Comparison of ENCODE assay signal across 1 cellular context in genomic region chr3:65953881-65954733, GRCh38.
TF ChIP-seq lines count a peak whose summit lies in the region.

No MANE protein-coding gene starts in this region.

TF ChIP-seq in HepG2, 621 proteins besides CTCF, POLR2A, EP300 and RAD21 (continued from another document and continues in another):
- TF ChIP-seq AHR (CRISPR knock-in tag; IDR thresholded peaks at IDR 0.05) (no peak), DRAP1 (CRISPR knock-in tag; IDR thresholded peaks at IDR 0.05) (peak; percentile 59; the same call in 1 of the 2 replicates), MTA1 (CRISPR knock-in tag; IDR thresholded peaks at IDR 0.05; ENCODE audit: borderline replicate concordance) (peak; percentile 40; the same call in 1 of the 2 replicates), HIVEP1 (CRISPR knock-in tag; IDR thresholded peaks at IDR 0.05) (no peak), MXD3 (CRISPR knock-in tag; IDR thresholded peaks at IDR 0.05) (no peak), NFAT5 (CRISPR knock-in tag; IDR thresholded peaks at IDR 0.05) (no peak), ZNF577 (CRISPR knock-in tag; IDR thresholded peaks at IDR 0.05; ENCODE audit: borderline replicate concordance, low read depth) (no peak), NR2F2 (IDR thresholded peaks at IDR 0.05; ENCODE audit: borderline replicate concordance, low read depth) (no peak), SALL2 (CRISPR knock-in tag; IDR thresholded peaks at IDR 0.05) (no peak), CBFB (CRISPR knock-in tag; IDR thresholded peaks at IDR 0.05) (no peak), NPAS2 (CRISPR knock-in tag; IDR thresholded peaks at IDR 0.05; ENCODE audit: borderline replicate concordance) (no peak), JUN (CRISPR knock-in tag; IDR thresholded peaks at IDR 0.05) (no peak), CHD2 (IDR thresholded peaks at IDR 0.05; ENCODE audit: low read depth, low read length) (no peak), REST (IDR thresholded peaks at IDR 0.05; ENCODE audit: borderline replicate concordance in 1 of 2, low read depth in 1 of 2, low read length in 2 of 2) (no peak), MYPOP (CRISPR knock-in tag; IDR thresholded peaks at IDR 0.05) (no peak), HOXA5 (CRISPR knock-in tag; IDR thresholded peaks at IDR 0.05) (no peak; the same call in 1 of the 2 replicates), TGIF2 (CRISPR knock-in tag; IDR thresholded peaks at IDR 0.05) (no peak), ZFP37 (CRISPR knock-in tag; IDR thresholded peaks at IDR 0.05; ENCODE audit: borderline replicate concordance) (no peak), ZFP1 (CRISPR knock-in tag; IDR thresholded peaks at IDR 0.05) (no peak), MBD4 (IDR thresholded peaks at IDR 0.05; ENCODE audit: borderline replicate concordance, low read length) (no peak), ZBTB38 (CRISPR knock-in tag; IDR thresholded peaks at IDR 0.05) (no peak), SP140L (CRISPR knock-in tag; IDR thresholded peaks at IDR 0.05; ENCODE audit: borderline replicate concordance) (no peak), ATF7 (IDR thresholded peaks at IDR 0.05) (no peak), ATF7 (CRISPR knock-in tag; IDR thresholded peaks at IDR 0.05) (no peak), SRSF4 (IDR thresholded peaks at IDR 0.05; ENCODE audit: low read depth, low read length, poor library complexity, severe bottlenecking) (no peak), NRL (CRISPR knock-in tag; IDR thresholded peaks at IDR 0.05; ENCODE audit: borderline replicate concordance) (no peak), ZBTB7A (CRISPR knock-in tag; IDR thresholded peaks at IDR 0.05) (no peak), NR2F1 (CRISPR knock-in tag; IDR thresholded peaks at IDR 0.05) (no peak), KAT2B (IDR thresholded peaks at IDR 0.05; ENCODE audit: borderline replicate concordance, low read depth, low read length) (no peak), ZNF552 (CRISPR knock-in tag; IDR thresholded peaks at IDR 0.05; ENCODE audit: borderline replicate concordance) (no peak), NFYB (CRISPR knock-in tag; IDR thresholded peaks at IDR 0.05) (no peak), ZNF256 (CRISPR knock-in tag; conservative IDR thresholded peaks at IDR 0.05) (no peak), ZNF224 (CRISPR knock-in tag; IDR thresholded peaks at IDR 0.05) (no peak), EEA1 (CRISPR knock-in tag; IDR thresholded peaks at IDR 0.05; ENCODE audit: borderline replicate concordance) (no peak), TCF7L2 (IDR thresholded peaks at IDR 0.05; ENCODE audit: low read depth, low read length) (no peak), NFIB (CRISPR knock-in tag; IDR thresholded peaks at IDR 0.05; ENCODE audit: borderline replicate concordance) (no peak), KLF13 (CRISPR knock-in tag; IDR thresholded peaks at IDR 0.05) (no peak), KLF9 (CRISPR knock-in tag; IDR thresholded peaks at IDR 0.05; ENCODE audit: low read depth) (no peak), WIZ (CRISPR knock-in tag; IDR thresholded peaks at IDR 0.05) (no peak), SMAD3 (CRISPR knock-in tag; IDR thresholded peaks at IDR 0.05) (no peak), SYNCRIP (IDR thresholded peaks at IDR 0.05; ENCODE audit: insufficient read depth, low read depth, low read length) (no peak)
- TF ChIP-seq, protein P1, sequence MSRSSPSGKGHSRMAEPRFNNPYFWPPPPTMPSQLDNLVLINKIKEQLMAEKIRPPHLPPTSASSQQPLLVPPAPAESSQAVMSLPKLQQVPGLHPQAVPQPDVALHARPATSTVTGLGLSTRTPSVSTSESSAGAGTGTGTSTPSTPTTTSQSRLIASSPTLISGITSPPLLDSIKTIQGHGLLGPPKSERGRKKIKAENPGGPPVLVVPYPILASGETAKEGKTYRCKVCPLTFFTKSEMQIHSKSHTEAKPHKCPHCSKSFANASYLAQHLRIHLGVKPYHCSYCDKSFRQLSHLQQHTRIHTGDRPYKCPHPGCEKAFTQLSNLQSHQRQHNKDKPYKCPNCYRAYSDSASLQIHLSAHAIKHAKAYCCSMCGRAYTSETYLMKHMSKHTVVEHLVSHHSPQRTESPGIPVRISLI (CRISPR knock-in tag; IDR thresholded peaks at IDR 0.05; ENCODE audit: borderline replicate concordance): no peak
- TF ChIP-seq, protein P2, sequence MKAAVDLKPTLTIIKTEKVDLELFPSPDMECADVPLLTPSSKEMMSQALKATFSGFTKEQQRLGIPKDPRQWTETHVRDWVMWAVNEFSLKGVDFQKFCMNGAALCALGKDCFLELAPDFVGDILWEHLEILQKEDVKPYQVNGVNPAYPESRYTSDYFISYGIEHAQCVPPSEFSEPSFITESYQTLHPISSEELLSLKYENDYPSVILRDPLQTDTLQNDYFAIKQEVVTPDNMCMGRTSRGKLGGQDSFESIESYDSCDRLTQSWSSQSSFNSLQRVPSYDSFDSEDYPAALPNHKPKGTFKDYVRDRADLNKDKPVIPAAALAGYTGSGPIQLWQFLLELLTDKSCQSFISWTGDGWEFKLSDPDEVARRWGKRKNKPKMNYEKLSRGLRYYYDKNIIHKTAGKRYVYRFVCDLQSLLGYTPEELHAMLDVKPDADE (CRISPR knock-in tag; IDR thresholded peaks at IDR 0.05): no peak
- TF ChIP-seq, protein P3, sequence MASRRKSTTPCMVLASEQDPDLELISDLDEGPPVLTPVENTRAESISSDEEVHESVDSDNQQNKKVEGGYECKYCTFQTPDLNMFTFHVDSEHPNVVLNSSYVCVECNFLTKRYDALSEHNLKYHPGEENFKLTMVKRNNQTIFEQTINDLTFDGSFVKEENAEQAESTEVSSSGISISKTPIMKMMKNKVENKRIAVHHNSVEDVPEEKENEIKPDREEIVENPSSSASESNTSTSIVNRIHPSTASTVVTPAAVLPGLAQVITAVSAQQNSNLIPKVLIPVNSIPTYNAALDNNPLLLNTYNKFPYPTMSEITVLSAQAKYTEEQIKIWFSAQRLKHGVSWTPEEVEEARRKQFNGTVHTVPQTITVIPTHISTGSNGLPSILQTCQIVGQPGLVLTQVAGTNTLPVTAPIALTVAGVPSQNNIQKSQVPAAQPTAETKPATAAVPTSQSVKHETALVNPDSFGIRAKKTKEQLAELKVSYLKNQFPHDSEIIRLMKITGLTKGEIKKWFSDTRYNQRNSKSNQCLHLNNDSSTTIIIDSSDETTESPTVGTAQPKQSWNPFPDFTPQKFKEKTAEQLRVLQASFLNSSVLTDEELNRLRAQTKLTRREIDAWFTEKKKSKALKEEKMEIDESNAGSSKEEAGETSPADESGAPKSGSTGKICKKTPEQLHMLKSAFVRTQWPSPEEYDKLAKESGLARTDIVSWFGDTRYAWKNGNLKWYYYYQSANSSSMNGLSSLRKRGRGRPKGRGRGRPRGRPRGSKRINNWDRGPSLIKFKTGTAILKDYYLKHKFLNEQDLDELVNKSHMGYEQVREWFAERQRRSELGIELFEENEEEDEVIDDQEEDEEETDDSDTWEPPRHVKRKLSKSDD (CRISPR knock-in tag; IDR thresholded peaks at IDR 0.05; ENCODE audit: low read depth): no peak
- TF ChIP-seq, protein P4, sequence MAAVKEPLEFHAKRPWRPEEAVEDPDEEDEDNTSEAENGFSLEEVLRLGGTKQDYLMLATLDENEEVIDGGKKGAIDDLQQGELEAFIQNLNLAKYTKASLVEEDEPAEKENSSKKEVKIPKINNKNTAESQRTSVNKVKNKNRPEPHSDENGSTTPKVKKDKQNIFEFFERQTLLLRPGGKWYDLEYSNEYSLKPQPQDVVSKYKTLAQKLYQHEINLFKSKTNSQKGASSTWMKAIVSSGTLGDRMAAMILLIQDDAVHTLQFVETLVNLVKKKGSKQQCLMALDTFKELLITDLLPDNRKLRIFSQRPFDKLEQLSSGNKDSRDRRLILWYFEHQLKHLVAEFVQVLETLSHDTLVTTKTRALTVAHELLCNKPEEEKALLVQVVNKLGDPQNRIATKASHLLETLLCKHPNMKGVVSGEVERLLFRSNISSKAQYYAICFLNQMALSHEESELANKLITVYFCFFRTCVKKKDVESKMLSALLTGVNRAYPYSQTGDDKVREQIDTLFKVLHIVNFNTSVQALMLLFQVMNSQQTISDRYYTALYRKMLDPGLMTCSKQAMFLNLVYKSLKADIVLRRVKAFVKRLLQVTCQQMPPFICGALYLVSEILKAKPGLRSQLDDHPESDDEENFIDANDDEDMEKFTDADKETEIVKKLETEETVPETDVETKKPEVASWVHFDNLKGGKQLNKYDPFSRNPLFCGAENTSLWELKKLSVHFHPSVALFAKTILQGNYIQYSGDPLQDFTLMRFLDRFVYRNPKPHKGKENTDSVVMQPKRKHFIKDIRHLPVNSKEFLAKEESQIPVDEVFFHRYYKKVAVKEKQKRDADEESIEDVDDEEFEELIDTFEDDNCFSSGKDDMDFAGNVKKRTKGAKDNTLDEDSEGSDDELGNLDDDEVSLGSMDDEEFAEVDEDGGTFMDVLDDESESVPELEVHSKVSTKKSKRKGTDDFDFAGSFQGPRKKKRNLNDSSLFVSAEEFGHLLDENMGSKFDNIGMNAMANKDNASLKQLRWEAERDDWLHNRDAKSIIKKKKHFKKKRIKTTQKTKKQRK (IDR thresholded peaks at IDR 0.05; ENCODE audit: low read length): no peak
- TF ChIP-seq, protein P5, sequence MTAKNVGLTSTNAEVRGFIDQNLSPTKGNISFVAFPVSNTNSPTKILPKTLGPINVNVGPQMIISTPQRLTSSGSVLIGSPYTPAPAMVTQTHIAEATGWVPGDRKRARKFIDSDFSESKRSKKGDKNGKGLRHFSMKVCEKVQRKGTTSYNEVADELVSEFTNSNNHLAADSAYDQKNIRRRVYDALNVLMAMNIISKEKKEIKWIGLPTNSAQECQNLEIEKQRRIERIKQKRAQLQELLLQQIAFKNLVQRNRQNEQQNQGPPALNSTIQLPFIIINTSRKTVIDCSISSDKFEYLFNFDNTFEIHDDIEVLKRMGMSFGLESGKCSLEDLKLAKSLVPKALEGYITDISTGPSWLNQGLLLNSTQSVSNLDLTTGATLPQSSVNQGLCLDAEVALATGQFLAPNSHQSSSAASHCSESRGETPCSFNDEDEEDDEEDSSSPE (CRISPR knock-in tag; IDR thresholded peaks at IDR 0.05): no peak
